In the genomic region with DNA sequence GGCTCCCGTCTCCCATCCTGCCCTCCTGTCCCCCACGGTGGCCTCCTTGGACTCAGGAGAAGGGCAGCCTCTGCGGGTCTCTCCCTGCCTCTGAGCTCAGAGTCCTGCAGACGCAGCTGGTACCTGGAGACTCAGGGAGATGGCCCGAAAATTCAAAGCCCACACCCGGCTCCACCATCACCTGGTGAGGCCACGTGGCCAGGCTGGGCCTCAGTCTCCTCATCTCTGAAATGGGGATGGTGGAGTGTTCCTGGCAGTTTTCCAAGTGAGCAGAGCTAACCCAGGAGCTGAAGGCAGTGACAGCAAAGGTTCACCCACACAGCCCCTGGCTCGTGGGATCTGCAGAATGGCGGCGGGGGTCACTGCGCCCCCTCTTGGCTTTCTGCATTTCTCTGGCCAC, we compare ENCODE assay signal across 14 cellular contexts.
DNase-seq lines count a peak whose midpoint lies in the region; ATAC-seq and TF ChIP-seq lines count a peak whose summit lies in the region.
"Had no signal": no experiment of that assay in that cellular context is flagged by ENCODE, and none has a peak within 500 bp of the region (broad histone marks: within the 10 kb centered on the region; RNA-seq: fewer than 3 reads in every experiment).

No MANE protein-coding gene starts in this region.

- H3K27ac ChIP-seq in BLaER1 (no peak overlapping the region; the same call in 1 of the 2 replicates), right lobe of liver (peak overlapping the region; percentile 60 to 92 (median 92)), lower lobe of right lung (no peak overlapping the region)
- H3K27ac ChIP-seq in BLaER1 treated with 17β-estradiol and CSF1 and Interleukin-3, amounts not matched to agents 10 nM and 100 nM, result no peak overlapping the region
- H3K27ac ChIP-seq: GM23248 had no signal

- TF ChIP-seq POLR2A in right lobe of liver (IDR thresholded peaks at IDR 0.05), result no peak

- WGBS in right lobe of liver (ENCODE audit: insufficient coverage, low coverage, low lambda C conversion rate, missing lambda C conversion rate), result 0% methylated on average over 1 of the region's 11 CpGs

- no peaks in the 10 kb centered on the region for H4K20me1 ChIP-seq in BLaER1
- peaks cover 0 to 13% (median 0%) of the 10 kb centered on the region in 11 experiments; a peak in 1 of 22 replicates for H4K20me1 ChIP-seq in BLaER1 treated with 17β-estradiol and CSF1 and Interleukin-3, amounts not matched to agents 10 nM and 100 nM

- ATAC-seq in left lobe of liver (peak; percentile 2), right lobe of liver (peak in 1 of 4 donors; percentile 1), lower lobe of right lung (no peak)
- ATAC-seq in stimulated activated naive CD8-positive, alpha-beta T cell treated with anti-CD3 and anti-CD28 coated beads, Interleukin-15, Interleukin-2, amounts not matched to agents 100 U/mL and 50 U/mL, for 24 hours, result no peak
- ATAC-seq: HCT116 had no signal

- peaks cover 97% of the 10 kb centered on the region for H3K4me1 ChIP-seq in BLaER1
- H3K4me1 ChIP-seq in BLaER1 treated with 17β-estradiol and CSF1 and Interleukin-3, amounts not matched to agents 10 nM and 100 nM, result peaks cover 24 to 94% (median 67%) of the 10 kb centered on the region in 10 experiments
- H3K4me1 ChIP-seq in right lobe of liver, result peaks cover 0 to 79% (median 40%) of the 10 kb centered on the region in 4 donors
- peaks cover 10% of the 10 kb centered on the region for H3K4me1 ChIP-seq in lower lobe of right lung

- H3K27me3 ChIP-seq in BLaER1 (no peaks in the 10 kb centered on the region), right lobe of liver (no peaks in the 10 kb centered on the region), lower lobe of right lung (ENCODE audit: low read depth) (peaks cover 24% of the 10 kb centered on the region)
- H3K27me3 ChIP-seq in BLaER1 treated with 17β-estradiol and CSF1 and Interleukin-3, amounts not matched to agents 10 nM and 100 nM, result peaks cover 0 to 19% (median 0%) of the 10 kb centered on the region in 11 experiments; a peak in 4 of 22 replicates

- H3K36me3 ChIP-seq in BLaER1, result no peaks in the 10 kb centered on the region
- no peaks in the 10 kb centered on the region for H3K36me3 ChIP-seq in BLaER1 treated with 17β-estradiol and CSF1 and Interleukin-3, amounts not matched to agents 10 nM and 100 nM
- no peaks in the 10 kb centered on the region for H3K36me3 ChIP-seq in right lobe of liver
- no peaks in the 10 kb centered on the region for H3K36me3 ChIP-seq in lower lobe of right lung

- H3K9me3 ChIP-seq in BLaER1 (no peaks in the 10 kb centered on the region), right lobe of liver (no peaks in the 10 kb centered on the region), lower lobe of right lung (no peaks in the 10 kb centered on the region)
- H3K9me3 ChIP-seq in BLaER1 treated with 17β-estradiol and CSF1 and Interleukin-3, amounts not matched to agents 10 nM and 100 nM (replicated peaks in 1 of 11), result no peaks in the 10 kb centered on the region

- H3K4me2 ChIP-seq in BLaER1, result peak overlapping the region; percentile 70
- peak overlapping the region in 9 of 11 experiments; percentile 29 to 68 (median 60); a peak in 17 of 22 replicates for H3K4me2 ChIP-seq in BLaER1 treated with 17β-estradiol and CSF1 and Interleukin-3, amounts not matched to agents 10 nM and 100 nM

- intact Hi-C loops in right lobe of liver (cut with DNase I), result loop anchor here in 1 of 2 donors (10.0 kb wide), 1 partner anchor 61 kb away; the partner anchor contains the start of gene RXRA
- intact Hi-C loops in lower lobe of right lung (cut with DNase I), result no loop called here

- no peak overlapping the region for H3K4me3 ChIP-seq in BLaER1
- no peak overlapping the region for H3K4me3 ChIP-seq in BLaER1 treated with 17β-estradiol and CSF1 and Interleukin-3, amounts not matched to agents 10 nM and 100 nM
- H3K4me3 ChIP-seq in right lobe of liver, result peak overlapping the region in 1 of 3 donors; percentile 12
- H3K4me3 ChIP-seq in lower lobe of right lung, result no peak overlapping the region
- H3K4me3 ChIP-seq: GM23248 had no signal

- no peak overlapping the region for H3K9ac ChIP-seq in BLaER1
- no peak overlapping the region for H3K9ac ChIP-seq in BLaER1 treated with 17β-estradiol and CSF1 and Interleukin-3, amounts not matched to agents 10 nM and 100 nM
- H3K9ac ChIP-seq: GM23248 had no signal

- TF ChIP-seq CTCF in right lobe of liver (IDR thresholded peaks at IDR 0.05) (no peak), lower lobe of right lung (IDR thresholded peaks at IDR 0.05) (no peak)

- DNase-seq in left lobe of liver (ENCODE audit: low spot score) (no peak), right lobe of liver (peak in 1 of 3 donors; percentile 52), KG1 (lab: John Stamatoyannopoulos, UW) (no peak), lower lobe of right lung (no peak)
- DNase-seq in stimulated activated naive CD8-positive, alpha-beta T cell treated with anti-CD3 and anti-CD28 coated beads, Interleukin-15, Interleukin-2, amounts not matched to agents 100 U/mL and 50 U/mL, for 24 hours, result no peak
- DNase-seq: CD4-positive, alpha-beta T cell; CD8-positive, alpha-beta memory T cell; DMS 273 treated with DMSO at 0.1 percent for 48 hours; GF-D8; GM23248; H9 had no signal

Comparison
In these comparisons a context has a peak if more than half of its experiments do, and no peak if none do; other contexts are left out.
1. H3K27ac ChIP-seq: peak in right lobe of liver (3 of 3); none in BLaER1 (single experiment), BLaER1 treated with 17β-estradiol and CSF1 and Interleukin-3, amounts not matched to agents 10 nM and 100 nM (0 of 11) and lower lobe of right lung (single experiment).